In genomic region chr11:1158681-1159525, GRCh38 we compare ENCODE assay signal across 1 cellular context.
TF ChIP-seq lines count a peak whose summit lies in the region.

No MANE protein-coding gene starts in this region.

TF ChIP-seq in HepG2, 621 proteins besides CTCF, POLR2A, EP300 and RAD21:
- TF ChIP-seq ZNF770 (CRISPR knock-in tag; IDR thresholded peaks at IDR 0.05) = no peak
- TF ChIP-seq TRIM22 (IDR thresholded peaks at IDR 0.05) = no peak
- no peak for TF ChIP-seq TRIM24 (CRISPR knock-in tag; IDR thresholded peaks at IDR 0.05)
- no peak for TF ChIP-seq SRSF9 (IDR thresholded peaks at IDR 0.05; ENCODE audit: borderline replicate concordance, insufficient read depth, low read depth, low read length, poor library complexity, severe bottlenecking)
- no peak for TF ChIP-seq DRAP1 (CRISPR knock-in tag; IDR thresholded peaks at IDR 0.05)
- no peak for TF ChIP-seq FOXJ3 (CRISPR knock-in tag; IDR thresholded peaks at IDR 0.05; ENCODE audit: borderline replicate concordance)
